Comparison of ENCODE assay signal across 10 cellular contexts in genomic region chr16:87375426-87376135, GRCh38. TPM values are rescaled to one million over a fixed set of nuclear protein-coding genes. Genes with fewer than 3 reads are reported as not detected.
DNase-seq lines count a peak whose midpoint lies in the region; ATAC-seq and TF ChIP-seq lines count a peak whose summit lies in the region.
"Had no signal": no experiment of that assay in that cellular context is flagged by ENCODE, and none has a peak within 500 bp of the region (broad histone marks: within the 10 kb centered on the region; RNA-seq: fewer than 3 reads in every experiment).

No MANE protein-coding gene starts in this region.

- H3K27ac ChIP-seq in SK-N-SH (ENCODE audit: low read depth in 2 of 2, low read length in 1 of 2) = peak overlapping the region in 1 of 2 experiments; percentile 29; a peak in 1 of 4 replicates
- H3K27ac ChIP-seq in fibroblast of lung (ENCODE audit: insufficient read depth, low read length) = peak overlapping the region; percentile 29
- H3K27ac ChIP-seq in osteoblast (ENCODE audit: low read depth, low read length) = peak overlapping the region; percentile 70
- H3K27ac ChIP-seq: SJSA1 had no signal

- H3K4me3 ChIP-seq in SK-N-SH (ENCODE audit: low read depth in 2 of 2, low read length in 1 of 2) = no peak overlapping the region
- no peak overlapping the region for H3K4me3 ChIP-seq in fibroblast of lung (replicated peaks in 1 of 4; ENCODE audit: control extremely low read depth in 1 of 4, insufficient read depth in 1 of 4, low read depth in 3 of 4, low read length in 4 of 4)
- no peak overlapping the region for H3K4me3 ChIP-seq in osteoblast (ENCODE audit: insufficient read depth, low read length)
- H3K4me3 ChIP-seq: SJSA1 had no signal

- no peak for TF ChIP-seq RAD21 in SK-N-SH (IDR thresholded peaks at IDR 0.05; ENCODE audit: low read length)

- no peak overlapping the region for H2AFZ ChIP-seq in SK-N-SH (ENCODE audit: low read depth)
- H2AFZ ChIP-seq in fibroblast of lung (ENCODE audit: low read length) = no peak overlapping the region
- H2AFZ ChIP-seq in osteoblast (ENCODE audit: low read length) = no peak overlapping the region

- H3K9me2 ChIP-seq in SK-N-SH = no peaks in the 10 kb centered on the region

- H3K9ac ChIP-seq in SK-N-SH = no peak overlapping the region
- no peak overlapping the region for H3K9ac ChIP-seq in fibroblast of lung (ENCODE audit: insufficient read depth, low read length)

- 94% methylated on average over 9 of the region's 9 CpGs for WGBS in SK-N-SH (ENCODE audit: low lambda C conversion rate)

- ATAC-seq in HG03469 (IDR thresholded peaks at IDR 0.05; ENCODE audit: unreplicated experiment) = no peak

- no peaks in the 10 kb centered on the region for H3F3A ChIP-seq in SK-N-SH (replicated peaks; ENCODE audit: insufficient read depth)

- H3K27me3 ChIP-seq in SK-N-SH (ENCODE audit: insufficient read depth) (no peaks in the 10 kb centered on the region), fibroblast of lung (ENCODE audit: control insufficient read depth, insufficient read depth, low read length) (no peaks in the 10 kb centered on the region), osteoblast (ENCODE audit: insufficient read depth, low read length) (no peaks in the 10 kb centered on the region)
- H3K27me3 ChIP-seq: SJSA1 had no signal

- CTCF ChIA-PET in SK-N-SH (lab: Yijun Ruan, JAX) = interaction anchor here (0.6 kb wide), 1 partner anchor 257 kb away, joined by 3 read pairs; no protein-coding TSS in a partner anchor

- TF ChIP-seq CTCF in SK-N-SH (IDR thresholded peaks at IDR 0.05) (no peak), fibroblast of lung (conservative IDR thresholded peaks at IDR 0.05 in 1 of 2, IDR thresholded peaks at IDR 0.05 in 1 of 2; ENCODE audit: low read depth in 1 of 2, low read length in 2 of 2) (no peak), osteoblast (IDR thresholded peaks at IDR 0.05; ENCODE audit: extremely low read depth, low read depth, low read length) (no peak)

- POLR2A ChIA-PET in SK-N-SH (lab: Yijun Ruan, JAX) = no interaction called here

- H3K79me2 ChIP-seq in SK-N-SH (ENCODE audit: insufficient read depth) (peaks cover 96% of the 10 kb centered on the region), fibroblast of lung (ENCODE audit: control insufficient read depth, insufficient read depth, low read length) (peaks cover 67% of the 10 kb centered on the region), osteoblast (ENCODE audit: insufficient read depth, low read length) (peaks cover 94% of the 10 kb centered on the region)

- H3K4me1 ChIP-seq in SK-N-SH (ENCODE audit: control insufficient read depth in 1 of 2, insufficient read depth in 2 of 2, low read depth in 1 of 2, low read length in 1 of 2) = peaks cover 9 to 10% of the 10 kb centered on the region in 2 experiments; a peak in 2 of 4 replicates
- peaks cover 9% of the 10 kb centered on the region for H3K4me1 ChIP-seq in fibroblast of lung (ENCODE audit: control insufficient read depth, extremely low read depth, insufficient read depth, low read length)
- peaks cover 14% of the 10 kb centered on the region for H3K4me1 ChIP-seq in osteoblast (ENCODE audit: insufficient read depth, low read length)

- H3K4me2 ChIP-seq in SK-N-SH = peak overlapping the region; percentile 59
- H3K4me2 ChIP-seq in fibroblast of lung (ENCODE audit: extremely low read depth, insufficient read depth, low read length) = peak overlapping the region; percentile 69
- H3K4me2 ChIP-seq in osteoblast (ENCODE audit: insufficient read depth, low read length) = peak overlapping the region; percentile 54

- DNase-seq in GM03348 (ENCODE audit: low spot score) = peak; percentile 41
- DNase-seq in SK-N-SH = no peak
- peak in 1 of 2 donors; percentile 65 for DNase-seq in fibroblast of lung (ENCODE audit: low read depth in 2 of 2)
- peak; percentile 95 for DNase-seq in osteoblast (ENCODE audit: insufficient read length, low spot score, missing footprints)
- no peak for DNase-seq in NCI-H82 treated with DMSO at 0.1 percent for 48 hours (lab: John Stamatoyannopoulos, UW; ENCODE audit: unreplicated experiment)
- no peak for DNase-seq in stimulated activated naive CD4-positive, alpha-beta T cell (lab: John Stamatoyannopoulos, UW)
- DNase-seq in HK-2 (ENCODE audit: unreplicated experiment) = no peak
- DNase-seq: DMS 273 treated with DMSO at 0.1 percent for 48 hours had no signal

- H3K9me3 ChIP-seq in SK-N-SH (no peaks in the 10 kb centered on the region), fibroblast of lung (ENCODE audit: control insufficient read depth, insufficient read depth, low read depth, low read length) (no peaks in the 10 kb centered on the region), osteoblast (ENCODE audit: low read depth, low read length) (no peaks in the 10 kb centered on the region)
- H3K9me3 ChIP-seq: SJSA1 had no signal

- no peaks in the 10 kb centered on the region for H3K36me3 ChIP-seq in SK-N-SH (replicated peaks in 1 of 2; ENCODE audit: control insufficient read depth in 1 of 2, insufficient read depth in 2 of 2, low read length in 1 of 2)
- no peaks in the 10 kb centered on the region for H3K36me3 ChIP-seq in fibroblast of lung (ENCODE audit: control insufficient read depth, insufficient read depth, low read length)
- H3K36me3 ChIP-seq in osteoblast (ENCODE audit: insufficient read depth, low read length) = no peaks in the 10 kb centered on the region

- no peak for TF ChIP-seq EP300 in SK-N-SH (IDR thresholded peaks at IDR 0.05; ENCODE audit: borderline replicate concordance in 1 of 2, low read depth in 1 of 2, low read length in 1 of 2)

- peaks cover 52% of the 10 kb centered on the region for H4K20me1 ChIP-seq in SK-N-SH (ENCODE audit: insufficient read depth)
- H4K20me1 ChIP-seq in fibroblast of lung (ENCODE audit: control insufficient read depth, extremely low read depth, insufficient read depth, low read length) = no peaks in the 10 kb centered on the region
- peaks cover 36% of the 10 kb centered on the region for H4K20me1 ChIP-seq in osteoblast (ENCODE audit: insufficient read depth, low read length)

TF ChIP-seq in SK-N-SH, 30 proteins besides CTCF, POLR2A, EP300 and RAD21 (continues in another document):
- TF ChIP-seq RXRA (IDR thresholded peaks at IDR 0.05; ENCODE audit: borderline replicate concordance, low read depth) = no peak
- TF ChIP-seq GABPA (IDR thresholded peaks at IDR 0.05; ENCODE audit: low read depth) = no peak
- no peak for TF ChIP-seq USF2 (IDR thresholded peaks at IDR 0.05; ENCODE audit: borderline replicate concordance, low read depth, low read length)
- no peak for TF ChIP-seq MXI1 (IDR thresholded peaks at IDR 0.05; ENCODE audit: low read depth, low read length)
- no peak for TF ChIP-seq NRF1 (IDR thresholded peaks at IDR 0.05; ENCODE audit: low read depth, low read length)
- TF ChIP-seq TEAD4 (IDR thresholded peaks at IDR 0.05; ENCODE audit: borderline replicate concordance, insufficient read depth) = no peak
- no peak for TF ChIP-seq GATA2 (CRISPR knock-in tag; IDR thresholded peaks at IDR 0.05)
- TF ChIP-seq SMC3 (IDR thresholded peaks at IDR 0.05; ENCODE audit: low read depth, low read length) = no peak
- no peak for TF ChIP-seq NFIC (IDR thresholded peaks at IDR 0.05; ENCODE audit: borderline replicate concordance)

RNA-seq across cellular contexts. Expression of gene FBXO31, which starts 8.0 kb away (rescaled TPM):
- polyA plus RNA-seq in SK-N-SH (2012; rRNA removed) (14.2 and 15.3 TPM in 2 replicates), fibroblast of lung (13.5 and 17.6 TPM in 2 replicates)
- 4.5 and 8.4 TPM in 2 replicates for polyA plus RNA-seq in SK-N-SH (2012; cell fraction: cytosol; rRNA removed)
- polyA plus RNA-seq in SK-N-SH (2012; cell fraction: nucleus; rRNA removed) = 45.0 and 46.1 TPM in 2 replicates
- total RNA-seq in fibroblast of lung (38.5 and 40.3 TPM in 2 replicates), osteoblast (31.2 and 33.3 TPM in 2 replicates)
- polyA plus RNA-seq in fibroblast of lung (2012) = 21.9 and 26.4 TPM in 2 replicates
- polyA minus RNA-seq in fibroblast of lung (ENCODE audit: low replicate concordance) = 43.6 and 55.9 TPM in 2 replicates

RNA-seq across cellular contexts. Expression of gene MAP1LC3B, which starts 16.6 kb away (rescaled TPM):
- 33.7 and 36.9 TPM in 2 replicates for polyA plus RNA-seq in SK-N-SH (2012; rRNA removed)
- 59.8 and 68.6 TPM in 2 replicates for polyA plus RNA-seq in SK-N-SH (2012; cell fraction: cytosol; rRNA removed)
- 15.8 and 26.7 TPM in 2 replicates for polyA plus RNA-seq in SK-N-SH (2012; cell fraction: nucleus; rRNA removed)
- total RNA-seq in fibroblast of lung = 28.0 and 41.1 TPM in 2 replicates
- polyA plus RNA-seq in fibroblast of lung = 50.6 and 67.6 TPM in 2 replicates
- polyA plus RNA-seq in fibroblast of lung (2012) = 83.9 and 96.1 TPM in 2 replicates
- polyA minus RNA-seq in fibroblast of lung (ENCODE audit: low replicate concordance) = 15.3 and 30.1 TPM in 2 replicates
- 44.5 and 62.5 TPM in 2 replicates for total RNA-seq in osteoblast

RNA-seq across cellular contexts. Expression of gene C16orf95, which starts 58.4 kb away (rescaled TPM):
- polyA plus RNA-seq in SK-N-SH (2012; rRNA removed) (3.6 and 5.0 TPM in 2 replicates), fibroblast of lung (1.3 and 2.4 TPM in 2 replicates)
- 3.2 and 4.6 TPM in 2 replicates for polyA plus RNA-seq in SK-N-SH (2012; cell fraction: cytosol; rRNA removed)
- polyA plus RNA-seq in SK-N-SH (2012; cell fraction: nucleus; rRNA removed) = 5.0 and 5.9 TPM in 2 replicates
- total RNA-seq in fibroblast of lung (3.1 and 5.4 TPM in 2 replicates), osteoblast (4.0 and 4.4 TPM in 2 replicates)
- 5.4 and 8.8 TPM in 2 replicates for polyA plus RNA-seq in fibroblast of lung (2012)
- polyA minus RNA-seq in fibroblast of lung (ENCODE audit: low replicate concordance) = 0.82 and 4.6 TPM in 2 replicates

Comparison
In these comparisons a context has a peak if more than half of its experiments do, and no peak if none do; other contexts are left out.
1. DNase-seq: peak in GM03348 (single experiment) and osteoblast (single experiment); none in SK-N-SH (single experiment), NCI-H82 treated with DMSO at 0.1 percent for 48 hours (single experiment), stimulated activated naive CD4-positive, alpha-beta T cell (0 of 6) and HK-2 (single experiment).
2. Peak in every context shown above with its lines, with median percentiles within 50 percentile points of each other: H3K4me2 ChIP-seq.